18 cellular contexts compared by ENCODE assay signal in genomic region chr20:44435630-44436335, GRCh38. TPM values are rescaled to one million over a fixed set of nuclear protein-coding genes. Genes with fewer than 3 reads are reported as not detected.
DNase-seq lines count a peak whose midpoint lies in the region; ATAC-seq and TF ChIP-seq lines count a peak whose summit lies in the region.
"Had no signal": no experiment of that assay in that cellular context is flagged by ENCODE, and none has a peak within 500 bp of the region (broad histone marks: within the 10 kb centered on the region; RNA-seq: fewer than 3 reads in every experiment).

No MANE protein-coding gene starts in this region.

- TF ChIP-seq EP300 in tibial nerve (IDR thresholded peaks at IDR 0.05) = no peak

- intact Hi-C loops in PC-3 (cut with micrococcal nuclease) = no loop called here
- intact Hi-C loops in activated CD4-positive, alpha-beta T cell treated with anti-CD3 and anti-CD28 coated beads for 36 hours (cut with DNase I, micrococcal nuclease) = no loop called here
- intact Hi-C loops in right cardiac atrium (cut with DNase I) = no loop called here

- POLR2A ChIA-PET in PC-3 (lab: Charles Lee; ENCODE audit: unreplicated experiment) = no interaction called here
- POLR2A ChIA-PET in activated CD4-positive, alpha-beta T cell treated with anti-CD3 and anti-CD28 coated beads for 36 hours (lab: Charles Lee) = interaction anchor here (0.6 kb wide), 1 partner anchor 411 kb away, joined by 3 read pairs; no protein-coding TSS in a partner anchor

- TF ChIP-seq CTCF in PC-3 (conservative IDR thresholded peaks at IDR 0.05; ENCODE audit: low read depth, low read length) (no peak), fibroblast of mammary gland (conservative IDR thresholded peaks at IDR 0.05; ENCODE audit: control insufficient read depth, insufficient read depth, low read depth, low read length) (no peak), neutrophil (IDR thresholded peaks at IDR 0.05) (no peak), tibial nerve (IDR thresholded peaks at IDR 0.05) (no peak)

- no TSS peak for BruUV-seq in PC-3 (replicated peaks; lab: Mats Ljungman, UMichigan)

- H3K36me3 ChIP-seq in PC-3 (ENCODE audit: low read depth, low read length) (no peaks in the 10 kb centered on the region), neutrophil (no peaks in the 10 kb centered on the region), tibial nerve (no peaks in the 10 kb centered on the region)
- H3K36me3 ChIP-seq: SJSA1 had no signal

- H3K36me3 Mint-ChIP-seq in activated CD4-positive, alpha-beta T cell treated with anti-CD3 and anti-CD28 coated beads for 36 hours (ENCODE audit: low read depth) = no peaks in the 10 kb centered on the region

- DNase-seq in LHCN-M2 (ENCODE audit: low read depth) (peak; percentile 17), PC-3 (peak; percentile 13), fibroblast of mammary gland (ENCODE audit: low read depth) (peak; percentile 20), right cardiac atrium (no peak), tibial nerve (ENCODE audit: low spot score in 2 of 2) (no peak)
- no peak for DNase-seq in activated CD4-positive, alpha-beta T cell treated with anti-CD3 and anti-CD28 coated beads for 36 hours
- DNase-seq: activated CD4-positive, alpha-beta T cell treated with anti-CD3 and anti-CD28 coated beads, Interleukin-2, amount 50 U/mL, for 1 hour; activated naive CD4-positive, alpha-beta T cell treated with anti-CD3 and anti-CD28 coated beads for 36 hours; DMS153; naive B cell; NCI-H1694; NCI-H2227 treated with DMSO at 0.1 percent for 48 hours; posterior cingulate gyrus had no signal

- H3F3A ChIP-seq in PC-3 (ENCODE audit: low read length, unreplicated experiment) = no peaks in the 10 kb centered on the region

- H3K9me3 Mint-ChIP-seq in activated CD4-positive, alpha-beta T cell treated with anti-CD3 and anti-CD28 coated beads for 36 hours (ENCODE audit: low read depth) = no peaks in the 10 kb centered on the region
- H3K9me3 Mint-ChIP-seq: activated naive CD4-positive, alpha-beta T cell treated with anti-CD3 and anti-CD28 coated beads for 36 hours had no signal

- 69% methylated on average over 12 of the region's 12 CpGs for WGBS in right cardiac atrium
- WGBS in tibial nerve, 2 donors = 71 to 76% methylated on average over 12 of the region's 12 CpGs

- no peak overlapping the region for H3K27ac Mint-ChIP-seq in activated CD4-positive, alpha-beta T cell treated with anti-CD3 and anti-CD28 coated beads for 36 hours
- H3K27ac Mint-ChIP-seq: activated naive CD4-positive, alpha-beta T cell treated with anti-CD3 and anti-CD28 coated beads for 36 hours had no signal

- ATAC-seq in PC-3 (no peak), HG02763 (IDR thresholded peaks at IDR 0.05; ENCODE audit: unreplicated experiment) (no peak), right cardiac atrium (no peak)
- ATAC-seq in activated CD4-positive, alpha-beta T cell treated with anti-CD3 and anti-CD28 coated beads for 36 hours = no peak
- ATAC-seq: HCT116 had no signal

- H3K27me3 Mint-ChIP-seq in activated CD4-positive, alpha-beta T cell treated with anti-CD3 and anti-CD28 coated beads for 36 hours = peaks cover 7% of the 10 kb centered on the region

- no peak for TF ChIP-seq POLR2A in tibial nerve (IDR thresholded peaks at IDR 0.05)

- H3K4me3 ChIP-seq in PC-3 (ENCODE audit: low read length) (no peak overlapping the region), fibroblast of mammary gland (ENCODE audit: control insufficient read depth, low read depth, low read length) (no peak overlapping the region), neutrophil (ENCODE audit: low read depth in 1 of 2, low read length in 1 of 2) (no peak overlapping the region), right cardiac atrium (ENCODE audit: low read length) (no peak overlapping the region), tibial nerve (no peak overlapping the region)
- H3K4me3 ChIP-seq: SJSA1, smooth muscle cell had no signal

- no peaks in the 10 kb centered on the region for H3K4me1 Mint-ChIP-seq in activated CD4-positive, alpha-beta T cell treated with anti-CD3 and anti-CD28 coated beads for 36 hours

- H3K9ac ChIP-seq in PC-3 (ENCODE audit: low read length) = no peak overlapping the region

- no peak overlapping the region for H2AFZ ChIP-seq in PC-3 (ENCODE audit: low read length)

- no peaks in the 10 kb centered on the region for H3K79me2 ChIP-seq in PC-3 (ENCODE audit: low read length)

- H3K9me3 ChIP-seq in PC-3 (ENCODE audit: low read length) = no peaks in the 10 kb centered on the region
- H3K9me3 ChIP-seq in neutrophil = no peaks in the 10 kb centered on the region
- no peaks in the 10 kb centered on the region for H3K9me3 ChIP-seq in right cardiac atrium (ENCODE audit: control insufficient read depth, low read length)
- no peaks in the 10 kb centered on the region for H3K9me3 ChIP-seq in tibial nerve
- H3K9me3 ChIP-seq: SJSA1 had no signal

- H3K27ac ChIP-seq in PC-3 (ENCODE audit: low read length) (no peak overlapping the region), neutrophil (peak overlapping the region; percentile 23), right cardiac atrium (ENCODE audit: low read length) (no peak overlapping the region), tibial nerve (peak overlapping the region in 1 of 4 donors; percentile 50)
- H3K27ac ChIP-seq: SJSA1 had no signal

- H4K20me1 ChIP-seq in PC-3 (ENCODE audit: low read length) = no peaks in the 10 kb centered on the region

- H3K4me1 ChIP-seq in PC-3 (ENCODE audit: insufficient read depth, low read length) (no peaks in the 10 kb centered on the region), neutrophil (ENCODE audit: control insufficient read depth in 1 of 2, insufficient read depth in 1 of 2, low read depth in 1 of 2, low read length in 1 of 2) (no peaks in the 10 kb centered on the region), right cardiac atrium (ENCODE audit: control insufficient read depth, insufficient read depth, low read length) (no peaks in the 10 kb centered on the region), tibial nerve (no peaks in the 10 kb centered on the region)
- H3K4me1 ChIP-seq: SJSA1 had no signal

- H3K27me3 ChIP-seq in PC-3 (ENCODE audit: low read length) (peaks cover 9% of the 10 kb centered on the region; the same call in 1 of the 2 replicates), neutrophil (peaks cover 17% of the 10 kb centered on the region), right cardiac atrium (ENCODE audit: control insufficient read depth, insufficient read depth) (no peaks in the 10 kb centered on the region), tibial nerve (peaks cover 0 to 8% of the 10 kb centered on the region in 2 donors)

- no peak overlapping the region for H3K4me2 ChIP-seq in PC-3 (ENCODE audit: low read length)
- H3K4me2 ChIP-seq: smooth muscle cell had no signal

- CTCF ChIA-PET in PC-3 (lab: Charles Lee) = no interaction called here
- CTCF ChIA-PET in activated CD4-positive, alpha-beta T cell treated with anti-CD3 and anti-CD28 coated beads for 36 hours (lab: Charles Lee) = no interaction called here

- no peak overlapping the region for H3K4me3 Mint-ChIP-seq in activated CD4-positive, alpha-beta T cell treated with anti-CD3 and anti-CD28 coated beads for 36 hours
- H3K4me3 Mint-ChIP-seq: activated naive CD4-positive, alpha-beta T cell treated with anti-CD3 and anti-CD28 coated beads for 36 hours; naive B cell had no signal

- H3K9me2 ChIP-seq in PC-3 (replicated peaks; ENCODE audit: low read length) = no peaks in the 10 kb centered on the region

RNA-seq across cellular contexts. Expression of gene TTPAL, which starts 39.9 kb away (rescaled TPM):
- total RNA-seq in LHCN-M2 (2014; rRNA removed) (19.9 and 20.6 TPM in 2 replicates), PC-3 (2014; rRNA removed) (14.0 and 17.9 TPM in 2 replicates), right cardiac atrium (1 to 10 TPM; 6.3 to 7.1 (median 6.7) TPM), tibial nerve (10 to 100 TPM; 13.0 to 23.7 (median 16.9) TPM)
- 7.3 TPM for polyA plus RNA-seq in LHCN-M2 (2012)
- total RNA-seq in activated CD4-positive, alpha-beta T cell treated with anti-CD3 and anti-CD28 coated beads for 36 hours = 10 to 100 TPM; 18.3 to 21.5 TPM
- polyA plus RNA-seq in right cardiac atrium = 3.1 TPM

Comparison
In these comparisons a context has a peak if more than half of its experiments do, and no peak if none do; other contexts are left out.
1. DNase-seq: peak in LHCN-M2 (single experiment), PC-3 (single experiment) and fibroblast of mammary gland (single experiment); none in activated CD4-positive, alpha-beta T cell treated with anti-CD3 and anti-CD28 coated beads for 36 hours (single experiment), right cardiac atrium (0 of 3) and tibial nerve (0 of 2).